13 cellular contexts compared by ENCODE assay signal in genomic region chr16:66936889-66937554, GRCh38. TPM values are rescaled to one million over a fixed set of nuclear protein-coding genes. Genes with fewer than 3 reads are reported as not detected.
DNase-seq lines count a peak whose midpoint lies in the region; ATAC-seq and TF ChIP-seq lines count a peak whose summit lies in the region.
"Had no signal": no experiment of that assay in that cellular context is flagged by ENCODE, and none has a peak within 500 bp of the region (broad histone marks: within the 10 kb centered on the region; RNA-seq: fewer than 3 reads in every experiment).

No MANE protein-coding gene starts in this region.

- H3K27me3 Mint-ChIP-seq in activated naive CD4-positive, alpha-beta T cell treated with anti-CD3 and anti-CD28 coated beads, Interleukin-2, amount 50 U/mL, for 24 hours = no peaks in the 10 kb centered on the region
- H3K27me3 Mint-ChIP-seq in immature natural killer cell (ENCODE audit: low read depth in 3 of 3) = peaks cover 9 to 19% (median 17%) of the 10 kb centered on the region in 3 donors

- H3K4me1 Mint-ChIP-seq in activated naive CD4-positive, alpha-beta T cell treated with anti-CD3 and anti-CD28 coated beads, Interleukin-2, amount 50 U/mL, for 24 hours = peaks cover 48% of the 10 kb centered on the region
- H3K4me1 Mint-ChIP-seq in immature natural killer cell = peaks cover 50 to 52% of the 10 kb centered on the region in 2 donors
- H3K4me1 Mint-ChIP-seq in stimulated activated effector memory CD8-positive, alpha-beta T cell treated with anti-CD3 and anti-CD28 coated beads, Interleukin-12 subunit alpha, Interleukin-12 subunit beta, amount 100 ng/mL, for 72 hours = peaks cover 56% of the 10 kb centered on the region

- H3K4me3 Mint-ChIP-seq in activated naive CD4-positive, alpha-beta T cell treated with anti-CD3 and anti-CD28 coated beads, Interleukin-2, amount 50 U/mL, for 24 hours = peak overlapping the region; percentile 98
- peak overlapping the region; percentile 33 to 96 (median 39) for H3K4me3 Mint-ChIP-seq in immature natural killer cell
- peak overlapping the region; percentile 99 for H3K4me3 Mint-ChIP-seq in stimulated activated effector memory CD8-positive, alpha-beta T cell treated with anti-CD3 and anti-CD28 coated beads, Interleukin-12 subunit alpha, Interleukin-12 subunit beta, amount 100 ng/mL, for 72 hours

- peak overlapping the region; percentile 69 for H3K27ac Mint-ChIP-seq in activated naive CD4-positive, alpha-beta T cell treated with anti-CD3 and anti-CD28 coated beads, Interleukin-2, amount 50 U/mL, for 24 hours
- H3K27ac Mint-ChIP-seq in immature natural killer cell = peak overlapping the region in 5 of 6 donors; percentile 44 to 77 (median 58)
- H3K27ac Mint-ChIP-seq in stimulated activated effector memory CD8-positive, alpha-beta T cell treated with anti-CD3 and anti-CD28 coated beads, Interleukin-12 subunit alpha, Interleukin-12 subunit beta, amount 100 ng/mL, for 72 hours = peak overlapping the region; percentile 99

- TF ChIP-seq CTCF in VCaP (conservative IDR thresholded peaks at IDR 0.05) = no peak

- H3K27ac ChIP-seq in VCaP = peak overlapping the region; percentile 20; the same call in 1 of the 2 replicates
- H3K27ac ChIP-seq: body of pancreas had no signal

- H3K9me3 Mint-ChIP-seq in activated naive CD4-positive, alpha-beta T cell treated with anti-CD3 and anti-CD28 coated beads, Interleukin-2, amount 50 U/mL, for 24 hours = no peaks in the 10 kb centered on the region
- H3K9me3 Mint-ChIP-seq in immature natural killer cell = no peaks in the 10 kb centered on the region
- H3K9me3 Mint-ChIP-seq in stimulated activated effector memory CD8-positive, alpha-beta T cell treated with anti-CD3 and anti-CD28 coated beads, Interleukin-12 subunit alpha, Interleukin-12 subunit beta, amount 100 ng/mL, for 72 hours = no peaks in the 10 kb centered on the region

- DNase-seq in activated naive CD4-positive, alpha-beta T cell (lab: John Stamatoyannopoulos, UW) = no peak
- DNase-seq in immature natural killer cell = no peak
- DNase-seq in stimulated activated effector memory CD8-positive, alpha-beta T cell treated with anti-CD3 and anti-CD28 coated beads, Interleukin-12 subunit alpha, Interleukin-12 subunit beta, amount 100 ng/mL, for 72 hours (ENCODE audit: low spot score in 2 of 2) = no peak
- no peak for DNase-seq in SW 1271 (lab: John Stamatoyannopoulos, UW)
- no peak for DNase-seq in NCI-H2029 treated with DMSO at 0.1 percent for 48 hours (lab: John Stamatoyannopoulos, UW)
- DNase-seq: activated CD8-positive, alpha-beta memory T cell treated with anti-CD3 and anti-CD28 coated beads for 24 hours; NCI-H1417; NCI-H774 had no signal

- ATAC-seq in stimulated activated effector memory CD8-positive, alpha-beta T cell treated with anti-CD3 and anti-CD28 coated beads, Interleukin-12 subunit alpha, Interleukin-12 subunit beta, amount 100 ng/mL, for 72 hours = no peak
- ATAC-seq in GM21447 (IDR thresholded peaks at IDR 0.05; ENCODE audit: unreplicated experiment) = no peak
- ATAC-seq: body of pancreas had no signal

- peaks cover 13% of the 10 kb centered on the region for H3K36me3 Mint-ChIP-seq in activated naive CD4-positive, alpha-beta T cell treated with anti-CD3 and anti-CD28 coated beads, Interleukin-2, amount 50 U/mL, for 24 hours
- H3K36me3 Mint-ChIP-seq in immature natural killer cell = peaks cover 0 to 15% (median 8%) of the 10 kb centered on the region in 3 donors
- H3K36me3 Mint-ChIP-seq in stimulated activated effector memory CD8-positive, alpha-beta T cell treated with anti-CD3 and anti-CD28 coated beads, Interleukin-12 subunit alpha, Interleukin-12 subunit beta, amount 100 ng/mL, for 72 hours = peaks cover 84% of the 10 kb centered on the region

RNA-seq across cellular contexts. Expression of gene CES2, which starts 1.7 kb away (rescaled TPM):
- polyA plus RNA-seq in immature natural killer cell = 10 to 100 TPM; 13.8 to 26.2 (median 19.5) TPM

RNA-seq across cellular contexts. Expression of gene CIAO2B, which starts 2.8 kb away (rescaled TPM):
- 100 to 1,000 TPM; 125 to 157 (median 132) TPM for polyA plus RNA-seq in immature natural killer cell

RNA-seq across cellular contexts. Expression of gene RRAD, which starts 11.7 kb away (rescaled TPM):
- polyA plus RNA-seq in immature natural killer cell = not detected

RNA-seq across cellular contexts. Expression of gene CDH16, which starts 18.3 kb away (rescaled TPM):
- polyA plus RNA-seq in immature natural killer cell = not detected
- polyA plus RNA-seq: fibroblast of lung had no signal

RNA-seq across cellular contexts. Expression of gene CES3, which starts 24.0 kb away (rescaled TPM):
- polyA plus RNA-seq in immature natural killer cell = not detected

Comparison
In these comparisons a context has a peak if more than half of its experiments do, and no peak if none do; other contexts are left out.
1. H3K4me3 Mint-ChIP-seq: peak in every context shown above with its lines; median percentile 99 in stimulated activated effector memory CD8-positive, alpha-beta T cell treated with anti-CD3 and anti-CD28 coated beads, Interleukin-12 subunit alpha, Interleukin-12 subunit beta, amount 100 ng/mL, for 72 hours; 98 in activated naive CD4-positive, alpha-beta T cell treated with anti-CD3 and anti-CD28 coated beads, Interleukin-2, amount 50 U/mL, for 24 hours; 39 in immature natural killer cell.